1 cellular context compared by ENCODE assay signal in the genomic region with DNA sequence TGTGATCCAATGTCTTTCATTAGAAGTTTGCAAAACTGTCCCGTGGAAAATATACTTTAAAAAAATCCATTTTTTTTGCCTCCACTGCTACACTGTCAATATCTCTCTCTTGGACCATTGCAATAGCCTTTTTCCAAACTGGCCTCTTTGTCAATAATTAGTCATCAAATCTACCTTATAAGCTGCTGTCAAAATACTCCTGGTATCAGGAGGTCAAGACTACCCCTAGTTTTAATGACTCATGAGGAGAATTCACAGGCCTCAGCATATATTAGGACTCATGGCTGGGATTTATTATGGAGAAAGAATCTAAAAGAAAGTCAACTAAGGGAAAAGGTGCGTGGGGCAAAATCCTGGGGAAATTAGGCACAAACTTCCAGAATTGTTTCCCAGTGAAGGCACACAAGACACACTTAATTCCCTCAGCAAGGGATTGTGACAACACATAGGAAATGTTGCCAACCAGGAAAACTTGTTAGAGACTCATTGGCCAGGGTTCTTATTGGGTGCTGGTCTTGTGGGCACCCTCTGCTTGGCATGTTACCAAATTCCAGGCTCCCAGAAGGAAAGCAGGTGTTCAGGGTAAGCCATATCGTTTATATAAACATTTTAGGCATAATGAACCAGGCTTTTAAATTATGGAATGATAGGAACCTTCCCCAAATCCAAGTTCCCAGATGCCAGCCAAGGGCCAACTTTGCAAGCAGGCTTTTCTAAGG.
TF ChIP-seq lines count a peak whose summit lies in the region.

No MANE protein-coding gene starts in this region.

TF ChIP-seq in IMR-90, 13 proteins besides CTCF, POLR2A, EP300 and RAD21 (continued from another document):
- no peak for TF ChIP-seq MXI1 (IDR thresholded peaks at IDR 0.05; ENCODE audit: borderline replicate concordance, low read depth, low read length)
- TF ChIP-seq FOS (IDR thresholded peaks at IDR 0.05; ENCODE audit: low read depth, low read length), result no peak
- no peak for TF ChIP-seq NFE2L2 (IDR thresholded peaks at IDR 0.05; ENCODE audit: low read depth, low read length)
- TF ChIP-seq CEBPB (IDR thresholded peaks at IDR 0.05; ENCODE audit: low read depth, low read length), result no peak
- no peak for TF ChIP-seq BHLHE40 (IDR thresholded peaks at IDR 0.05; ENCODE audit: low read depth, low read length)
- TF ChIP-seq CHD1 (IDR thresholded peaks at IDR 0.05; ENCODE audit: low read depth, low read length), result no peak
- TF ChIP-seq, protein P1, sequence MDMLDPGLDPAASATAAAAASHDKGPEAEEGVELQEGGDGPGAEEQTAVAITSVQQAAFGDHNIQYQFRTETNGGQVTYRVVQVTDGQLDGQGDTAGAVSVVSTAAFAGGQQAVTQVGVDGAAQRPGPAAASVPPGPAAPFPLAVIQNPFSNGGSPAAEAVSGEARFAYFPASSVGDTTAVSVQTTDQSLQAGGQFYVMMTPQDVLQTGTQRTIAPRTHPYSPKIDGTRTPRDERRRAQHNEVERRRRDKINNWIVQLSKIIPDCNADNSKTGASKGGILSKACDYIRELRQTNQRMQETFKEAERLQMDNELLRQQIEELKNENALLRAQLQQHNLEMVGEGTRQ (IDR thresholded peaks at IDR 0.05; ENCODE audit: low read depth, low read length), result no peak
- TF ChIP-seq RFX5 (IDR thresholded peaks at IDR 0.05; ENCODE audit: low read depth, low read length), result no peak
- TF ChIP-seq MAFK (IDR thresholded peaks at IDR 0.05; ENCODE audit: low read depth, low read length), result no peak
- TF ChIP-seq RCOR1 (IDR thresholded peaks at IDR 0.05; ENCODE audit: insufficient replicate concordance, low read length), result no peak
